Comparison of ENCODE assay signal across 17 cellular contexts in the genomic region with DNA sequence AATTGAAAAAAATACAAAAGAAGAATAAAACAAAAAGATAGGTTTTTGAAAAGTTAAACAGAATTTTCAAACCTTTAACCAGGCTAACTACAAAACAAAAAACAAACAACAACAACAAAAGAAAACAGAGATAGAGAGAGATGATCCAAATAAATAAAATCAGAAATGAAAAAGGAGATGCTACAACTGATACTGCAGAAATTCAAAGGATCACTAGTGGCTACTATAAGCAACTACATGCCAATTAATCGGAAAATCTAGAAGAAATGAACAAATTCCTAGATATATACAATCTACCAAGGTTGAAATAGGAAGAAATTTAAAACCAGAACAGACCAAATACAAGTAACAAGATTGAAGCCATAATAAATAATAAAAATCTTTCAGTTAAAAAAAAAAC.
DNase-seq lines count a peak whose midpoint lies in the region; ATAC-seq and TF ChIP-seq lines count a peak whose summit lies in the region.
"Had no signal": no experiment of that assay in that cellular context is flagged by ENCODE, and none has a peak within 500 bp of the region (broad histone marks: within the 10 kb centered on the region; RNA-seq: fewer than 3 reads in every experiment).

No MANE protein-coding gene starts in this region.

- TF ChIP-seq CTCF in HFFc6 (IDR thresholded peaks at IDR 0.05), result 0 out of 2 replicates have a peak, but pooled peaks have one; percentile 24
- peak; percentile 55 for TF ChIP-seq CTCF in endodermal cell (conservative IDR thresholded peaks at IDR 0.05)
- peak; percentile 37 for TF ChIP-seq CTCF in neural crest cell (conservative IDR thresholded peaks at IDR 0.05)
- no peak for TF ChIP-seq CTCF in foreskin fibroblast (IDR thresholded peaks at IDR 0.05; ENCODE audit: low read depth, low read length)

- ATAC-seq in GM18505 (IDR thresholded peaks at IDR 0.05; ENCODE audit: unreplicated experiment) (no peak), HG03520 (IDR thresholded peaks at IDR 0.05; ENCODE audit: unreplicated experiment) (no peak)
- ATAC-seq: CD8-positive, alpha-beta T cell; GM23338 had no signal

- 82% methylated on average over 1 of the region's 1 CpG; no CpG with 5 or more reads in 1 of the 2 experiments for WGBS in endodermal cell (ENCODE audit: insufficient coverage in 1 of 2, insufficient read length in 1 of 2), 2 experiments

- H3K27me3 ChIP-seq in endodermal cell (ENCODE audit: control insufficient read depth, insufficient read depth, low read length, poor library complexity, severe bottlenecking), result no peaks in the 10 kb centered on the region
- H3K27me3 ChIP-seq: BLaER1 had no signal

- H3K27ac Mint-ChIP-seq in HFFc6 (no peak overlapping the region), endodermal cell (no peak overlapping the region), neural crest cell (ENCODE audit: unreplicated experiment) (no peak overlapping the region)
- H3K27ac Mint-ChIP-seq: B cell; CD4-positive, CD25-positive, alpha-beta regulatory T cell; CD8-positive, alpha-beta T cell; GM23338 had no signal

- no peak for TF ChIP-seq POLR2A in GM18505 (IDR thresholded peaks at IDR 0.05; ENCODE audit: borderline replicate concordance, extremely low read depth, insufficient read depth, insufficient read length)

- H3K27me3 Mint-ChIP-seq in HFFc6 (ENCODE audit: insufficient read depth), result no peaks in the 10 kb centered on the region; the same call in 1 of the 2 replicates
- no peaks in the 10 kb centered on the region for H3K27me3 Mint-ChIP-seq in endodermal cell (ENCODE audit: insufficient read depth)
- no peaks in the 10 kb centered on the region for H3K27me3 Mint-ChIP-seq in neural crest cell (ENCODE audit: low read depth)
- H3K27me3 Mint-ChIP-seq: B cell; CD4-positive, CD25-positive, alpha-beta regulatory T cell had no signal

- H3K4me1 Mint-ChIP-seq in HFFc6 (ENCODE audit: low read depth) (no peaks in the 10 kb centered on the region), endodermal cell (no peaks in the 10 kb centered on the region), neural crest cell (no peaks in the 10 kb centered on the region)
- H3K4me1 Mint-ChIP-seq: B cell; CD4-positive, CD25-positive, alpha-beta regulatory T cell; GM23338 had no signal

- H3K9me3 Mint-ChIP-seq in HFFc6, result peaks cover 44% of the 10 kb centered on the region
- H3K9me3 Mint-ChIP-seq in endodermal cell, result peaks cover 72% of the 10 kb centered on the region
- H3K9me3 Mint-ChIP-seq in neural crest cell, result peaks cover 14% of the 10 kb centered on the region

- no peak overlapping the region for H3K4me3 ChIP-seq in endodermal cell (ENCODE audit: low read length)
- H3K4me3 ChIP-seq in foreskin fibroblast (ENCODE audit: low read depth in 1 of 2, low read length in 2 of 2), result no peak overlapping the region
- H3K4me3 ChIP-seq: BLaER1, GM23338, HAP-1 had no signal

- peaks cover 30% of the 10 kb centered on the region for H3K9me3 ChIP-seq in endodermal cell (ENCODE audit: control insufficient read depth, low read length)
- H3K9me3 ChIP-seq: HAP-1 had no signal

- H3K4me1 ChIP-seq in endodermal cell (ENCODE audit: control insufficient read depth, insufficient read depth, low read length), result no peaks in the 10 kb centered on the region
- H3K4me1 ChIP-seq: BLaER1, Caco-2, HAP-1 had no signal

- H3K4me3 Mint-ChIP-seq in HFFc6 (no peak overlapping the region), endodermal cell (no peak overlapping the region), neural crest cell (no peak overlapping the region)
- H3K4me3 Mint-ChIP-seq: B cell; CD4-positive, CD25-positive, alpha-beta regulatory T cell; CD8-positive, alpha-beta T cell; GM23338 had no signal

- no peaks in the 10 kb centered on the region for H3K36me3 ChIP-seq in endodermal cell (ENCODE audit: control insufficient read depth, insufficient read depth, low read length)
- H3K36me3 ChIP-seq: BLaER1, HAP-1 had no signal

- no peak overlapping the region for H3K27ac ChIP-seq in endodermal cell (ENCODE audit: low read depth, low read length)
- H3K27ac ChIP-seq: BLaER1, C4-2B had no signal

- DNase-seq in HFFc6, result no peak
- DNase-seq in endodermal cell, result no peak
- no peak for DNase-seq in neural crest cell (ENCODE audit: low read depth, low spot score)
- DNase-seq in OCI-M2 (lab: John Stamatoyannopoulos, UW; ENCODE audit: unreplicated experiment), result no peak
- no peak for DNase-seq in foreskin fibroblast
- DNase-seq: Caco-2; CD4-positive, CD25-positive, alpha-beta regulatory T cell; CD8-positive, alpha-beta T cell; DMS153; DND-41 had no signal

- no peaks in the 10 kb centered on the region for H3K36me3 Mint-ChIP-seq in HFFc6 (ENCODE audit: low read depth)
- peaks cover 2% of the 10 kb centered on the region for H3K36me3 Mint-ChIP-seq in endodermal cell (ENCODE audit: low read depth)
- peaks cover 8% of the 10 kb centered on the region for H3K36me3 Mint-ChIP-seq in neural crest cell (ENCODE audit: low read depth)
- H3K36me3 Mint-ChIP-seq: CD4-positive, CD25-positive, alpha-beta regulatory T cell; CD8-positive, alpha-beta T cell had no signal

- H3K9ac ChIP-seq in endodermal cell (ENCODE audit: extremely low read depth, low read length, poor library complexity, severe bottlenecking), result no peak overlapping the region
- H3K9ac ChIP-seq: BLaER1 had no signal
